Comparison of ENCODE assay signal across 8 cellular contexts in the genomic region with DNA sequence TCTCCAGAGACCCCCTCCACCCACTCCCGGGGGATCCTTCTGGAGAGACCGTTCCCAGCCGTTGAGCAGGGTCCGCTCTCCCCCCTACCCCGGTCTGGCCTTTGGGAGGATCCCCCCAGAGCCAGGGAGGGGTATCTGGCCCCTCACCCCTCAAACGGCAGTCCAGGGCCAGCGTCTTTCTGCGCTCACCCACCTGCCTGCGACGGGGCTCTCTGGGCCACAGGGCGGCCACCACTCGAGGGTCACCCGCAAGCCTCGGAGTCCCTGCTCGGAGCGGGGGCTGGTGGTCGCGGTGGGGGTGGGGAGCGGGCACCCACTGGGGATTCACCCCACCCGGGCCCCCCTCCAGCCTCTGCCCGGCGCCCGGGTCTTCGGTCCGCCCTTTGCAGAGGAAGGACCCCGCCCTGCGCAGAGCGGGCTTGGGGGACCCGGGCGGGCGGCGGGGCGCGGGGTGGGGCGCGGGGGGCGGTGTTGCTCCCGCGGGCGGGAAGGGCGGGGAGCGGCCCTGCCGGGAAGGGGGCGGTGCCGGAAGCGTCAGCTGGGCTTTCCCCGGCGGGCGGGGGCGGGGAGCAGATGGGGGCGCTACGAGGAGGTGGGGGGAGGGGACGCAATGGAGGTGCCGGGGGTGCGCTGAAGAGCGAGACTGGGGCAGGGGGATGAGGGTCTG. TPM values are rescaled to one million over a fixed set of nuclear protein-coding genes. Genes with fewer than 3 reads are reported as not detected.
DNase-seq lines count a peak whose midpoint lies in the region; ATAC-seq and TF ChIP-seq lines count a peak whose summit lies in the region.

No MANE protein-coding gene starts in this region.

- WGBS in thyroid gland, 2 donors = 23% methylated on average over 12 of the region's 56 CpGs; no CpG with 5 or more reads in 1 of the 2 donors

- no peaks in the 10 kb centered on the region for H3K36me3 Mint-ChIP-seq in activated T-cell treated with anti-CD3 and anti-CD28 coated beads, Interleukin-2, amount 50 U/mL, for 72 hours (ENCODE audit: insufficient read depth in 2 of 2)

- H3K27me3 Mint-ChIP-seq in activated T-cell treated with anti-CD3 and anti-CD28 coated beads, Interleukin-2, amount 50 U/mL, for 72 hours (ENCODE audit: low read depth) = no peaks in the 10 kb centered on the region

- DNase-seq in GM12864 (ENCODE audit: low read depth) = no peak
- peak; percentile 48 for DNase-seq in NOMO-1 treated with DMSO at 0.1 percent for 48 hours (lab: John Stamatoyannopoulos, UW; ENCODE audit: unreplicated experiment)
- peak; percentile 91 to 96 for DNase-seq in activated T-cell treated with anti-CD3 and anti-CD28 coated beads, Interleukin-2, amount 50 U/mL, for 72 hours
- DNase-seq in fibroblast of villous mesenchyme (ENCODE audit: low read depth) = peak; percentile 63
- DNase-seq in omental fat pad (ENCODE audit: low spot score) = peak; percentile 63
- peak; percentile 85 to 88 for DNase-seq in thyroid gland

- H3K4me3 ChIP-seq in GM12864 (ENCODE audit: low read depth, low read length) (peak overlapping the region; percentile 78), fibroblast of villous mesenchyme (ENCODE audit: low read depth, low read length) (peak overlapping the region; percentile 60), thyroid gland (replicated peaks in 1 of 3) (peak overlapping the region in 2 of 3 donors; percentile 24 to 44)

- H3K27ac Mint-ChIP-seq in activated T-cell treated with anti-CD3 and anti-CD28 coated beads, Interleukin-2, amount 50 U/mL, for 72 hours = no peak overlapping the region

- TF ChIP-seq POLR2A in thyroid gland (IDR thresholded peaks at IDR 0.05) = no peak

- H3K4me1 ChIP-seq in thyroid gland = peaks cover 51 to 79% of the 10 kb centered on the region in 2 donors

- H3K27me3 ChIP-seq in thyroid gland = no peaks in the 10 kb centered on the region

- peaks cover 49% of the 10 kb centered on the region for H3K4me1 Mint-ChIP-seq in activated T-cell treated with anti-CD3 and anti-CD28 coated beads, Interleukin-2, amount 50 U/mL, for 72 hours (ENCODE audit: low read depth)

- intact Hi-C loops in thyroid gland (cut with DNase I) = loop anchor here (2.0 kb wide), 1 partner anchor 36 kb away; no protein-coding TSS in a partner anchor

- peak overlapping the region; percentile 96 to 99 (median 96) for H3K27ac ChIP-seq in thyroid gland

- H3K4me3 Mint-ChIP-seq in activated T-cell treated with anti-CD3 and anti-CD28 coated beads, Interleukin-2, amount 50 U/mL, for 72 hours = peak overlapping the region; percentile 75 to 83

- no peaks in the 10 kb centered on the region for H3K9me3 ChIP-seq in thyroid gland

- no peaks in the 10 kb centered on the region for H3K36me3 ChIP-seq in thyroid gland

- TF ChIP-seq CTCF in GM12864 (IDR thresholded peaks at IDR 0.05; ENCODE audit: low read depth, low read length, missing control alignments) (no peak), fibroblast of villous mesenchyme (IDR thresholded peaks at IDR 0.05; ENCODE audit: insufficient read depth, low read depth, low read length) (no peak), omental fat pad (IDR thresholded peaks at IDR 0.05) (no peak), thyroid gland (IDR thresholded peaks at IDR 0.05) (no peak)

- ATAC-seq in activated T-cell treated with anti-CD3 and anti-CD28 coated beads, Interleukin-2, amount 50 U/mL, for 72 hours (replicated peaks in 1 of 2) = peak; percentile 21 to 22
- ATAC-seq in omental fat pad (ENCODE audit: low FRiP score) (no peak), HG03139 (IDR thresholded peaks at IDR 0.05; ENCODE audit: unreplicated experiment) (no peak), GM18867 (IDR thresholded peaks at IDR 0.05; ENCODE audit: unreplicated experiment) (no peak)

- H3K9me3 Mint-ChIP-seq in activated T-cell treated with anti-CD3 and anti-CD28 coated beads, Interleukin-2, amount 50 U/mL, for 72 hours = no peaks in the 10 kb centered on the region

RNA-seq across cellular contexts. Expression of gene CRELD2, which starts 16.6 kb away (rescaled TPM):
- 10 to 100 TPM; 24.4 to 33.2 TPM for total RNA-seq in activated T-cell treated with anti-CD3 and anti-CD28 coated beads, Interleukin-2, amount 50 U/mL, for 72 hours
- total RNA-seq in fibroblast of villous mesenchyme = 53.1 and 58.9 TPM in 2 replicates
- 10 to 100 TPM; 30.8 to 52.4 (median 39.8) TPM for total RNA-seq in omental fat pad
- total RNA-seq in thyroid gland = 100 to 1,000 TPM in 3 of 4 donors, 10 to 100 TPM in 1; 50.3 to 244 (median 154) TPM

RNA-seq across cellular contexts. Expression of gene ALG12, which starts 16.8 kb away (rescaled TPM):
- total RNA-seq in activated T-cell treated with anti-CD3 and anti-CD28 coated beads, Interleukin-2, amount 50 U/mL, for 72 hours = 10 to 100 TPM; 11.7 to 13.6 TPM
- 17.1 and 20.3 TPM in 2 replicates for total RNA-seq in fibroblast of villous mesenchyme
- 10 to 100 TPM; 11.7 to 21.8 (median 13.0) TPM for total RNA-seq in omental fat pad
- 10 to 100 TPM; 25.5 to 60.5 (median 52.2) TPM for total RNA-seq in thyroid gland

RNA-seq across cellular contexts. Expression of gene PIM3, which starts 25.5 kb away (rescaled TPM):
- total RNA-seq in activated T-cell treated with anti-CD3 and anti-CD28 coated beads, Interleukin-2, amount 50 U/mL, for 72 hours = 100 to 1,000 TPM; 209 to 236 TPM
- total RNA-seq in fibroblast of villous mesenchyme = 27.7 and 32.0 TPM in 2 replicates
- total RNA-seq in omental fat pad = 100 to 1,000 TPM in 2 of 4 donors, 10 to 100 TPM in 2; 92.2 to 174 (median 114) TPM
- 100 to 1,000 TPM in 1 of 4 donors, 10 to 100 TPM in 3; 45.4 to 108 (median 73.2) TPM for total RNA-seq in thyroid gland

Comparison
In these comparisons a context has a peak if more than half of its experiments do, and no peak if none do; other contexts are left out.
1. ATAC-seq: peak in activated T-cell treated with anti-CD3 and anti-CD28 coated beads, Interleukin-2, amount 50 U/mL, for 72 hours (2 of 2); none in omental fat pad (single experiment), HG03139 (single experiment) and GM18867 (single experiment).
2. Peak in every context shown above with its lines, with median percentiles within 50 percentile points of each other: H3K4me3 ChIP-seq.